Comparison of ENCODE assay signal across 18 cellular contexts in genomic region chr1:92838519-92838918, GRCh38. TPM values are rescaled to one million over a fixed set of nuclear protein-coding genes. Genes with fewer than 3 reads are reported as not detected.
DNase-seq lines count a peak whose midpoint lies in the region; ATAC-seq and TF ChIP-seq lines count a peak whose summit lies in the region.
"Had no signal": no experiment of that assay in that cellular context is flagged by ENCODE, and none has a peak within 500 bp of the region (broad histone marks: within the 10 kb centered on the region; RNA-seq: fewer than 3 reads in every experiment).

No MANE protein-coding gene starts in this region.

- no peak for TF ChIP-seq POLR2A in adrenal gland (IDR thresholded peaks at IDR 0.05)

- H3K36me3 ChIP-seq in CD4-positive, alpha-beta memory T cell (ENCODE audit: insufficient read depth, low read length): peaks cover 83% of the 10 kb centered on the region
- peaks cover 88% of the 10 kb centered on the region for H3K36me3 ChIP-seq in GM23338 (ENCODE audit: insufficient read depth)
- H3K36me3 ChIP-seq in naive thymus-derived CD4-positive, alpha-beta T cell (ENCODE audit: control insufficient read depth in 2 of 3, insufficient read depth in 3 of 3, low read length in 3 of 3): peaks cover 18 to 83% (median 58%) of the 10 kb centered on the region in 3 experiments
- H3K36me3 ChIP-seq in adrenal gland (replicated peaks in 1 of 2): peaks cover 0 to 95% of the 10 kb centered on the region in 2 donors

- peak overlapping the region; percentile 12 for H3K27ac ChIP-seq in CD4-positive, alpha-beta memory T cell (ENCODE audit: low read depth, low read length)
- H3K27ac ChIP-seq in GM23338 (ENCODE audit: low read depth) (peak overlapping the region; percentile 74), adrenal gland (no peak overlapping the region)
- H3K27ac ChIP-seq in naive thymus-derived CD4-positive, alpha-beta T cell (ENCODE audit: low read depth, low read length): peak overlapping the region; percentile 53
- H3K27ac ChIP-seq: C4-2B had no signal

- H3K4me1 Mint-ChIP-seq in CD4-positive, alpha-beta memory T cell: peaks cover 50 to 76% (median 61%) of the 10 kb centered on the region in 4 donors
- H3K4me1 Mint-ChIP-seq in GM23338: peaks cover 26% of the 10 kb centered on the region
- peaks cover 64% of the 10 kb centered on the region for H3K4me1 Mint-ChIP-seq in activated T-helper 2 cell treated with anti-CD3 and anti-CD28 coated beads, Interferon-gamma antibody, Interleukin-2, Interleukin-4, amounts not matched to agents 10 μg/mL and 5 μg/mL and 100 μg/mL, durations not matched to agents 14 hours and 24 hours and 36 hours (ENCODE audit: low read depth)
- H3K4me1 Mint-ChIP-seq in naive thymus-derived CD4-positive, alpha-beta T cell: peaks cover 42 to 75% (median 72%) of the 10 kb centered on the region in 7 donors

- H3K27ac Mint-ChIP-seq in CD4-positive, alpha-beta memory T cell: peak overlapping the region in 6 of 7 donors; percentile 23 to 100 (median 71)
- H3K27ac Mint-ChIP-seq in GM23338: no peak overlapping the region
- peak overlapping the region; percentile 31 for H3K27ac Mint-ChIP-seq in activated T-helper 2 cell treated with anti-CD3 and anti-CD28 coated beads, Interferon-gamma antibody, Interleukin-2, Interleukin-4, amounts not matched to agents 10 μg/mL and 5 μg/mL and 100 μg/mL, durations not matched to agents 14 hours and 24 hours and 36 hours
- peak overlapping the region in 8 of 9 donors; percentile 25 to 82 (median 60) for H3K27ac Mint-ChIP-seq in naive thymus-derived CD4-positive, alpha-beta T cell

- no peak overlapping the region for H3K4me3 ChIP-seq in CD4-positive, alpha-beta memory T cell (ENCODE audit: low read length in 2 of 2)
- H3K4me3 ChIP-seq in GM23338: no peak overlapping the region
- no peak overlapping the region for H3K4me3 ChIP-seq in naive thymus-derived CD4-positive, alpha-beta T cell (ENCODE audit: low read length)
- H3K4me3 ChIP-seq in adrenal gland: no peak overlapping the region

- DNase-seq in CD4-positive, alpha-beta memory T cell: no peak
- DNase-seq in GM23338 (ENCODE audit: low spot score) (no peak), middle frontal gyrus (ENCODE audit: extremely low spot score, low spot score) (no peak), adrenal gland (no peak), superior temporal gyrus (ENCODE audit: extremely low spot score) (no peak)
- DNase-seq in activated T-helper 2 cell treated with anti-CD3 and anti-CD28 coated beads, Interferon-gamma antibody, Interleukin-2, Interleukin-4, amounts not matched to agents 10 μg/mL and 5 μg/mL and 100 μg/mL, durations not matched to agents 14 hours and 24 hours and 36 hours (ENCODE audit: low spot score): no peak
- no peak for DNase-seq in naive thymus-derived CD4-positive, alpha-beta T cell
- DNase-seq: activated B cell treated with CpG ODN at 0.5 μM for 24 hours; activated gamma-delta T cell; hippocampal formation; NCI-H1105; NCI-H446; stimulated activated CD4-positive, alpha-beta T cell treated with anti-CD3 and anti-CD28 coated beads, Interleukin-4, amount 100 ng/mL, for 4 hours; stimulated activated naive CD4-positive, alpha-beta T cell had no signal

- no peak for ATAC-seq in GM23338
- no peak for ATAC-seq in naive thymus-derived CD4-positive, alpha-beta T cell
- ATAC-seq: left lobe of liver, sciatic nerve had no signal

- no peaks in the 10 kb centered on the region for H3K9me2 ChIP-seq in GM23338 (ENCODE audit: insufficient read depth)

- WGBS in adrenal gland, 4 donors: 0% methylated on average over 1 of the region's 1 CpG

- H3K79me2 ChIP-seq in GM23338 (replicated peaks; ENCODE audit: insufficient read depth): peaks cover 70% of the 10 kb centered on the region

- no peaks in the 10 kb centered on the region for H3K9me3 Mint-ChIP-seq in CD4-positive, alpha-beta memory T cell
- H3K9me3 Mint-ChIP-seq in GM23338: no peaks in the 10 kb centered on the region
- no peaks in the 10 kb centered on the region for H3K9me3 Mint-ChIP-seq in activated T-helper 2 cell treated with anti-CD3 and anti-CD28 coated beads, Interferon-gamma antibody, Interleukin-2, Interleukin-4, amounts not matched to agents 10 μg/mL and 5 μg/mL and 100 μg/mL, durations not matched to agents 14 hours and 24 hours and 36 hours
- H3K9me3 Mint-ChIP-seq in naive thymus-derived CD4-positive, alpha-beta T cell: no peaks in the 10 kb centered on the region
- H3K9me3 Mint-ChIP-seq: activated B cell treated with CpG ODN at 0.5 μM for 24 hours, nephron had no signal

- no peak overlapping the region for H2AFZ ChIP-seq in GM23338

- H3K4me2 ChIP-seq in GM23338: no peak overlapping the region

- H3F3A ChIP-seq in GM23338 (replicated peaks; ENCODE audit: low read depth): peaks cover 69% of the 10 kb centered on the region

- H3K27me3 Mint-ChIP-seq in CD4-positive, alpha-beta memory T cell: no peaks in the 10 kb centered on the region
- peaks cover 1% of the 10 kb centered on the region for H3K27me3 Mint-ChIP-seq in GM23338 (ENCODE audit: insufficient read depth, low read depth, poor library complexity)
- H3K27me3 Mint-ChIP-seq in activated T-helper 2 cell treated with anti-CD3 and anti-CD28 coated beads, Interferon-gamma antibody, Interleukin-2, Interleukin-4, amounts not matched to agents 10 μg/mL and 5 μg/mL and 100 μg/mL, durations not matched to agents 14 hours and 24 hours and 36 hours (ENCODE audit: low read depth): no peaks in the 10 kb centered on the region
- no peaks in the 10 kb centered on the region for H3K27me3 Mint-ChIP-seq in naive thymus-derived CD4-positive, alpha-beta T cell
- H3K27me3 Mint-ChIP-seq: activated B cell treated with CpG ODN at 0.5 μM for 24 hours had no signal

- CTCF ChIA-PET in CD4-positive, alpha-beta memory T cell (lab: Charles Lee; ENCODE audit: partially characterized antibody): interaction anchor here (1.7 kb wide), 1 partner anchor 155 kb away, joined by 9 read pairs; no protein-coding TSS in a partner anchor
- CTCF ChIA-PET in naive thymus-derived CD4-positive, alpha-beta T cell (lab: Charles Lee): interaction anchor here (1.2 to 1.6 kb wide), 2 partner anchors 21 to 156 kb away, joined by 4 to 7 read pairs; no protein-coding TSS in a partner anchor

- H4K20me1 ChIP-seq in GM23338 (replicated peaks; ENCODE audit: insufficient read depth): peaks cover 80% of the 10 kb centered on the region

- intact Hi-C loops in CD4-positive, alpha-beta memory T cell (cut with micrococcal nuclease): no loop called here
- intact Hi-C loops in activated T-helper 2 cell treated with anti-CD3 and anti-CD28 coated beads, Interferon-gamma antibody, Interleukin-2, Interleukin-4, amounts not matched to agents 10 μg/mL and 5 μg/mL and 100 μg/mL, durations not matched to agents 14 hours and 24 hours and 36 hours (cut with micrococcal nuclease): loop anchor here (10.0 kb wide), 1 partner anchor 346 kb away; the partner anchor contains the start of genes CCDC18 and TMED5
- intact Hi-C loops in naive thymus-derived CD4-positive, alpha-beta T cell (cut with micrococcal nuclease): loop anchor here (10.0 kb wide), 4 partner anchors 354 to 1576 kb away; partner anchors contain the start of genes ABCD3 (in 1 of the 2) and GFI1 (in 1 of the 2)
- intact Hi-C loops in adrenal gland (cut with DNase I): no loop called here

- POLR2A ChIA-PET in CD4-positive, alpha-beta memory T cell (lab: Charles Lee; ENCODE audit: partially characterized antibody): interaction anchor here (1.6 kb wide), 1 partner anchor 123 kb away, joined by 4 read pairs; the partner anchor contains the start of gene DIPK1A
- POLR2A ChIA-PET in naive thymus-derived CD4-positive, alpha-beta T cell (lab: Charles Lee): interaction anchor here (0.5 to 1.0 kb wide), 3 partner anchors 126 to 307 kb away, joined by 3 read pairs; no protein-coding TSS in a partner anchor

- no peaks in the 10 kb centered on the region for H3K9me3 ChIP-seq in CD4-positive, alpha-beta memory T cell (ENCODE audit: control insufficient read depth in 1 of 2, low read length in 2 of 2)
- H3K9me3 ChIP-seq in naive thymus-derived CD4-positive, alpha-beta T cell (ENCODE audit: control insufficient read depth in 2 of 3, low read length in 3 of 3): no peaks in the 10 kb centered on the region
- H3K9me3 ChIP-seq in adrenal gland (replicated peaks in 1 of 3): no peaks in the 10 kb centered on the region

- H3K4me1 ChIP-seq in CD4-positive, alpha-beta memory T cell (ENCODE audit: insufficient read depth, low read length): peaks cover 68% of the 10 kb centered on the region
- H3K4me1 ChIP-seq in GM23338 (ENCODE audit: insufficient read depth): peaks cover 15% of the 10 kb centered on the region
- peaks cover 16 to 51% of the 10 kb centered on the region in 2 donors for H3K4me1 ChIP-seq in naive thymus-derived CD4-positive, alpha-beta T cell (ENCODE audit: control insufficient read depth in 2 of 2, insufficient read depth in 2 of 2, low read length in 2 of 2)
- H3K4me1 ChIP-seq in adrenal gland (replicated peaks in 1 of 2): peaks cover 31 to 61% of the 10 kb centered on the region in 2 donors

- H3K36me3 Mint-ChIP-seq in CD4-positive, alpha-beta memory T cell: peaks cover 66 to 94% of the 10 kb centered on the region in 2 donors
- H3K36me3 Mint-ChIP-seq in GM23338 (ENCODE audit: low read depth): peaks cover 99% of the 10 kb centered on the region
- H3K36me3 Mint-ChIP-seq in activated T-helper 2 cell treated with anti-CD3 and anti-CD28 coated beads, Interferon-gamma antibody, Interleukin-2, Interleukin-4, amounts not matched to agents 10 μg/mL and 5 μg/mL and 100 μg/mL, durations not matched to agents 14 hours and 24 hours and 36 hours (ENCODE audit: low read depth): peaks cover 96% of the 10 kb centered on the region
- H3K36me3 Mint-ChIP-seq in naive thymus-derived CD4-positive, alpha-beta T cell: peaks cover 16 to 69% (median 43%) of the 10 kb centered on the region in 5 donors

- H3K27me3 ChIP-seq in CD4-positive, alpha-beta memory T cell (ENCODE audit: insufficient read depth, low read length): no peaks in the 10 kb centered on the region
- H3K27me3 ChIP-seq in GM23338 (ENCODE audit: insufficient read depth) (no peaks in the 10 kb centered on the region), adrenal gland (no peaks in the 10 kb centered on the region)
- no peaks in the 10 kb centered on the region for H3K27me3 ChIP-seq in naive thymus-derived CD4-positive, alpha-beta T cell (ENCODE audit: control insufficient read depth in 2 of 2, insufficient read depth in 2 of 2, low read length in 2 of 2)

- TF ChIP-seq CTCF in GM23338 (conservative IDR thresholded peaks at IDR 0.05; ENCODE audit: low read depth in 2 of 2) (no peak), adrenal gland (IDR thresholded peaks at IDR 0.05) (no peak)

- H3K4me3 Mint-ChIP-seq in CD4-positive, alpha-beta memory T cell: peak overlapping the region in 4 of 8 donors; percentile 21 to 64 (median 34)
- no peak overlapping the region for H3K4me3 Mint-ChIP-seq in GM23338
- H3K4me3 Mint-ChIP-seq in activated T-helper 2 cell treated with anti-CD3 and anti-CD28 coated beads, Interferon-gamma antibody, Interleukin-2, Interleukin-4, amounts not matched to agents 10 μg/mL and 5 μg/mL and 100 μg/mL, durations not matched to agents 14 hours and 24 hours and 36 hours (ENCODE audit: low read depth): no peak overlapping the region
- H3K4me3 Mint-ChIP-seq in naive thymus-derived CD4-positive, alpha-beta T cell: peak overlapping the region in 5 of 10 donors; percentile 0 to 52 (median 30)
- H3K4me3 Mint-ChIP-seq: activated B cell treated with CpG ODN at 0.5 μM for 24 hours, nephron had no signal

RNA-seq across cellular contexts. Expression of gene RPL5, which starts 6.7 kb away (rescaled TPM):
- 1,000 to 10,000 TPM; 1,501 to 1,588 TPM for total RNA-seq in CD4-positive, alpha-beta memory T cell
- 1,000 to 10,000 TPM; 1,927 to 2,646 TPM for polyA plus RNA-seq in CD4-positive, alpha-beta memory T cell
- total RNA-seq in GM23338 (2014; rRNA removed; shearing (Covaris generic)): 2,030 and 2,182 TPM in 2 replicates
- 3,547 and 4,172 TPM in 2 replicates for polyA plus RNA-seq in GM23338 (2016; fragmentation: Nextera tagmentation; extraction: Ambion mirVana)
- 1,185 and 1,195 TPM in 2 replicates for total RNA-seq in activated T-helper 2 cell treated with anti-CD3 and anti-CD28 coated beads, Interferon-gamma antibody, Interleukin-2, Interleukin-4, amounts not matched to agents 10 μg/mL and 5 μg/mL and 100 μg/mL, durations not matched to agents 14 hours and 24 hours and 36 hours
- total RNA-seq in naive thymus-derived CD4-positive, alpha-beta T cell: 1,000 to 10,000 TPM in 4 of 5 experiments, 100 to 1,000 TPM in 1; 764 to 1,693 (median 1,596) TPM
- polyA plus RNA-seq in naive thymus-derived CD4-positive, alpha-beta T cell: 1,000 to 10,000 TPM; 3,012 to 3,358 TPM
- total RNA-seq in adrenal gland: 1,000 to 10,000 TPM in 4 of 8 donors, 100 to 1,000 TPM in 4; 659 to 1,700 (median 996) TPM
- 1,000 to 10,000 TPM; 1,376 to 5,145 (median 2,079) TPM for polyA plus RNA-seq in adrenal gland

RNA-seq across cellular contexts. Expression of gene EVI5, which starts 53.6 kb away (rescaled TPM):
- 1 to 10 TPM in 1 of 2 experiments, under 1 TPM in 1; 0.93 to 1.7 TPM for total RNA-seq in CD4-positive, alpha-beta memory T cell
- under 1 TPM; 0.16 to 0.21 TPM for polyA plus RNA-seq in CD4-positive, alpha-beta memory T cell
- 6.5 and 15.6 TPM in 2 replicates for total RNA-seq in GM23338 (2014; rRNA removed; shearing (Covaris generic))
- polyA plus RNA-seq in GM23338 (2016; fragmentation: Nextera tagmentation; extraction: Ambion mirVana): 16.7 and 24.8 TPM in 2 replicates
- total RNA-seq in activated T-helper 2 cell treated with anti-CD3 and anti-CD28 coated beads, Interferon-gamma antibody, Interleukin-2, Interleukin-4, amounts not matched to agents 10 μg/mL and 5 μg/mL and 100 μg/mL, durations not matched to agents 14 hours and 24 hours and 36 hours: 60.8 and 63.4 TPM in 2 replicates
- 10 to 100 TPM in 1 of 5 experiments, 1 to 10 TPM in 3, under 1 TPM in 1; 0.97 to 12.3 (median 2.2) TPM for total RNA-seq in naive thymus-derived CD4-positive, alpha-beta T cell
- polyA plus RNA-seq in naive thymus-derived CD4-positive, alpha-beta T cell: under 1 TPM; 0.20 to 0.33 TPM
- total RNA-seq in adrenal gland: 10 to 100 TPM; 33.0 to 63.1 (median 47.5) TPM
- 10 to 100 TPM in 1 of 3 donors, 1 to 10 TPM in 2; 3.6 to 16.4 (median 8.8) TPM for polyA plus RNA-seq in adrenal gland

Comparison
In these comparisons a context has a peak if more than half of its experiments do, and no peak if none do; other contexts are left out.
1. H3K27ac ChIP-seq: peak in CD4-positive, alpha-beta memory T cell (single experiment), GM23338 (single experiment) and naive thymus-derived CD4-positive, alpha-beta T cell (single experiment); none in adrenal gland (0 of 5).
2. intact Hi-C loops: an anchor here in activated T-helper 2 cell treated with anti-CD3 and anti-CD28 coated beads, Interferon-gamma antibody, Interleukin-2, Interleukin-4, amounts not matched to agents 10 μg/mL and 5 μg/mL and 100 μg/mL, durations not matched to agents 14 hours and 24 hours and 36 hours (10.0 kb wide) and naive thymus-derived CD4-positive, alpha-beta T cell (10.0 kb wide); none called in CD4-positive, alpha-beta memory T cell and adrenal gland.